Comparison of ENCODE assay signal across 8 cellular contexts in genomic region chr2:74440005-74440377, GRCh38. TPM values are rescaled to one million over a fixed set of nuclear protein-coding genes. Genes with fewer than 3 reads are reported as not detected.
A peak's percentile ranks its signal among the peaks of the same experiment; 100 is the strongest.
DNase-seq lines count a peak whose midpoint lies in the region; ATAC-seq lines count a peak whose summit lies in the region.

No MANE protein-coding gene starts in this region.

- peak overlapping the region; percentile 8 to 41 for H3K4me3 ChIP-seq in aorta (ENCODE audit: low read length in 2 of 2)

- 2 to 3% methylated on average over 8 to 9 of the region's 9 CpGs for WGBS in aorta, 2 donors

- peak overlapping the region in 1 of 2 donors; percentile 20 for H3K27ac ChIP-seq in aorta (ENCODE audit: low read depth in 1 of 2, low read length in 2 of 2)

- H3K4me1 ChIP-seq in aorta (ENCODE audit: control insufficient read depth in 1 of 2, insufficient read depth in 2 of 2, low read length in 2 of 2) = no peaks in the 10 kb centered on the region

- ATAC-seq in aorta (ENCODE audit: low FRiP score) (peak; percentile 65), GM21515 (IDR thresholded peaks at IDR 0.05; ENCODE audit: unreplicated experiment) (no peak), HG02763 (IDR thresholded peaks at IDR 0.05; ENCODE audit: unreplicated experiment) (no peak)

- intact Hi-C loops in aorta (cut with DNase I) = no loop called here

- H3K27me3 ChIP-seq in aorta (ENCODE audit: control insufficient read depth in 1 of 2, insufficient read depth in 2 of 2, low read length in 1 of 2) = no peaks in the 10 kb centered on the region

- no peaks in the 10 kb centered on the region for H3K9me3 ChIP-seq in aorta (ENCODE audit: control insufficient read depth, low read length)

- DNase-seq in C1 segment of cervical spinal cord (lab: John Stamatoyannopoulos, UW) = peak in 12 of 14 donors; percentile 33 to 93 (median 80)
- peak; percentile 30 for DNase-seq in NCI-H2227 treated with DMSO at 0.1 percent for 48 hours (lab: John Stamatoyannopoulos, UW)
- DNase-seq in epidermal melanocyte (ENCODE audit: insufficient read length, low spot score) = peak; percentile 90
- peak; percentile 45 for DNase-seq in mucosa of gallbladder (ENCODE audit: low spot score)
- peak; percentile 85 to 88 for DNase-seq in aorta
- no peak for DNase-seq in NCI-H1436 treated with DMSO at 0.1 percent for 48 hours (lab: John Stamatoyannopoulos, UW)

- no peaks in the 10 kb centered on the region for H3K36me3 ChIP-seq in aorta (ENCODE audit: control insufficient read depth in 1 of 2, insufficient read depth in 2 of 2, low read length in 1 of 2)

RNA-seq across cellular contexts. Expression of gene RTKN, which starts 1.7 kb away (rescaled TPM):
- total RNA-seq in mucosa of gallbladder = 86.4 TPM
- 10 to 100 TPM; 11.7 to 27.7 TPM for total RNA-seq in aorta
- 10 to 100 TPM; 10.3 to 19.5 TPM for polyA plus RNA-seq in aorta

RNA-seq across cellular contexts. Expression of gene INO80B, which starts 14.9 kb away (rescaled TPM):
- 51.8 TPM for total RNA-seq in mucosa of gallbladder
- 10 to 100 TPM; 29.3 to 38.2 TPM for total RNA-seq in aorta
- polyA plus RNA-seq in aorta = 10 to 100 TPM; 18.2 to 60.9 TPM

RNA-seq across cellular contexts. Expression of gene WBP1, which starts 18.2 kb away (rescaled TPM):
- total RNA-seq in mucosa of gallbladder (132 TPM), aorta (10 to 100 TPM; 38.1 to 56.5 TPM)
- polyA plus RNA-seq in aorta = 100 to 1,000 TPM in 1 of 2 donors, 10 to 100 TPM in 1; 59.2 to 149 TPM

RNA-seq across cellular contexts. Expression of gene WDR54, which starts 18.5 kb away (rescaled TPM):
- total RNA-seq in mucosa of gallbladder (38.1 TPM), aorta (10 to 100 TPM in 1 of 2 donors, 1 to 10 TPM in 1; 6.3 to 10.2 TPM)
- polyA plus RNA-seq in aorta = 10 to 100 TPM in 1 of 2 donors, 1 to 10 TPM in 1; 6.5 to 19.9 TPM

RNA-seq across cellular contexts. Expression of gene C2orf81, which starts 18.6 kb away (rescaled TPM):
- total RNA-seq in mucosa of gallbladder (12.9 TPM), aorta (1 to 10 TPM; 1.4 to 3.1 TPM)
- 1 to 10 TPM; 1.3 to 4.5 TPM for polyA plus RNA-seq in aorta
